In the genomic region with DNA sequence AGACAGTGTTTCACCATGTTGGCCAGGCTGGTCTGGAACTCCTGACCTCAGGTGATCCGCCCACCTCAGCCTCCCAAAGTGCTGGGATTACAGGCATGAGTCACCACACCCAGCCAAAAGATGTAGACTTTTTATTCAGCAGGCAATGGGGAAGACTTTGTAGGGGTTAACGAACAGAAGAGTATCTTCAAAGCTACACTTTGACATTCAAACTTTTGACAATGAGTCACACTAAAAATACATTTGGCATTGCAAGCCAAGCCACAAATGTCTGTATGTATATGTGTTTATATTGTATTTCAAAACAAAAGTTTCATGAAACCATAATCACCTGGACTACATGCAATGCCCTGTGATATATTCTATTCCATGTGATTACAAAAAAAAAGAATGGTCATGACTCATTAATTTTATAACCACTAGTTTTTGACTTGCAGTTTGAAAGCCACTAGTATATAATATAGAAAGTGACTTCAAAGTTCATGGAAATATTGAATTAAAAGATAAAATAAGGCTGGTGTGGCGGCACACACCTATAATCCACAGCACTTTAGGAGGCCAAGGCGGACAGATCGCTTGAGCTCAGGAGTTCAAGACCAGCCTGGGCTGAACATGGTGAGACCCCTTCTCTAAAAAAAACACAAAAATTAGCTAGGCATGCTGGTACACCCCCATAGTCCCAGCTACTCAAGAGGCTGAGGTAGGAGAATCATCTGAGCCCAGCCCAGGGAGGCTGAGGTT, we compare ENCODE assay signal across 12 cellular contexts. TPM values are rescaled to one million over a fixed set of nuclear protein-coding genes. Genes with fewer than 3 reads are reported as not detected.
DNase-seq lines count a peak whose midpoint lies in the region.
"Had no signal": no experiment of that assay in that cellular context is flagged by ENCODE, and none has a peak within 500 bp of the region (broad histone marks: within the 10 kb centered on the region; RNA-seq: fewer than 3 reads in every experiment).

No MANE protein-coding gene starts in this region.

- peak; percentile 35 for DNase-seq in activated CD4-positive, alpha-beta T cell treated with anti-CD3 and anti-CD28 coated beads for 48 hours
- DNase-seq in activated CD4-positive, alpha-beta T cell treated with anti-CD3 and anti-CD28 coated beads for 4 hours = no peak
- DNase-seq in LHCN-M2 (ENCODE audit: low read depth) (peak; percentile 12), amniotic stem cell (lab: John Stamatoyannopoulos, UW) (peak; percentile 2), non-pigmented ciliary epithelial cell (ENCODE audit: low read depth) (peak; percentile 37), pons (ENCODE audit: low spot score) (no peak), T1000 (lab: John Stamatoyannopoulos, UW) (no peak), COR-L47 (lab: John Stamatoyannopoulos, UW) (no peak)
- DNase-seq: activated effector memory CD4-positive, alpha-beta T cell treated with Interleukin-2 at 50 U/mL for 16 hours; H9; lower lobe of right lung; small intestine had no signal

RNA-seq across cellular contexts. Expression of a gene that starts 8.3 kb away (rescaled TPM):
- total RNA-seq in LHCN-M2 (2014; rRNA removed) = 38.3 and 39.5 TPM in 2 replicates
- polyA plus RNA-seq in LHCN-M2 (2012) = 26.8 TPM

RNA-seq across cellular contexts. Expression of a gene that starts 17.2 kb away (rescaled TPM):
- 26.8 and 29.3 TPM in 2 replicates for total RNA-seq in LHCN-M2 (2014; rRNA removed)
- 10.4 TPM for polyA plus RNA-seq in LHCN-M2 (2012)

Comparison
In these comparisons a context has a peak if more than half of its experiments do, and no peak if none do; other contexts are left out.
1. DNase-seq: peak in activated CD4-positive, alpha-beta T cell treated with anti-CD3 and anti-CD28 coated beads for 48 hours (single experiment), LHCN-M2 (single experiment), amniotic stem cell (single experiment) and non-pigmented ciliary epithelial cell (single experiment); none in activated CD4-positive, alpha-beta T cell treated with anti-CD3 and anti-CD28 coated beads for 4 hours (0 of 2), pons (single experiment), T1000 (single experiment) and COR-L47 (single experiment).